In genomic region chrX:134460861-134461218, GRCh38 we compare ENCODE assay signal across 7 cellular contexts. TPM values are rescaled to one million over a fixed set of nuclear protein-coding genes. Genes with fewer than 3 reads are reported as not detected.
DNase-seq lines count a peak whose midpoint lies in the region; ATAC-seq and TF ChIP-seq lines count a peak whose summit lies in the region.

No MANE protein-coding gene starts in this region.

- H3K27ac ChIP-seq in testis, result peak overlapping the region; percentile 70 to 84

- no peak for TF ChIP-seq CTCF in GM12875 (IDR thresholded peaks at IDR 0.05; ENCODE audit: borderline replicate concordance, insufficient read depth, low read depth, low read length)
- no peak for TF ChIP-seq CTCF in testis (IDR thresholded peaks at IDR 0.05)

- no peaks in the 10 kb centered on the region for H3K4me1 ChIP-seq in testis

- H3K9me3 Mint-ChIP-seq in activated T-helper 17 cell treated with anti-CD3 and anti-CD28 coated beads, Interleukin-2, amount 50 U/mL, for 72 hours, result no peaks in the 10 kb centered on the region
- no peaks in the 10 kb centered on the region for H3K9me3 Mint-ChIP-seq in immature natural killer cell

- H3K27me3 Mint-ChIP-seq in activated T-helper 17 cell treated with anti-CD3 and anti-CD28 coated beads, Interleukin-2, amount 50 U/mL, for 72 hours, result no peaks in the 10 kb centered on the region
- H3K27me3 Mint-ChIP-seq in immature natural killer cell (ENCODE audit: low read depth in 3 of 3), result peaks cover 0 to 3% (median 2%) of the 10 kb centered on the region in 3 donors

- no peak for TF ChIP-seq POLR2A in testis (IDR thresholded peaks at IDR 0.05)

- H3K36me3 Mint-ChIP-seq in activated T-helper 17 cell treated with anti-CD3 and anti-CD28 coated beads, Interleukin-2, amount 50 U/mL, for 72 hours (ENCODE audit: low read depth), result peaks cover 12% of the 10 kb centered on the region
- H3K36me3 Mint-ChIP-seq in immature natural killer cell, result no peaks in the 10 kb centered on the region

- peak; percentile 10 for ATAC-seq in HG03432 (IDR thresholded peaks at IDR 0.05; ENCODE audit: unreplicated experiment)
- ATAC-seq in activated T-helper 17 cell treated with anti-CD3 and anti-CD28 coated beads, Interleukin-2, amount 50 U/mL, for 72 hours (replicated peaks), result no peak

- no peaks in the 10 kb centered on the region for H3K9me3 ChIP-seq in testis

- intact Hi-C loops in testis (cut with DNase I; ENCODE audit: low total_unique reads), result no loop called here

- DNase-seq in immature natural killer cell (no peak), testis (no peak), foreskin melanocyte (no peak), NCI-H1694 (lab: John Stamatoyannopoulos, UW) (no peak)

- WGBS in testis, 2 donors, result 7 to 9% methylated on average over 4 to 9 of the region's 9 CpGs

- no peaks in the 10 kb centered on the region for H3K4me1 Mint-ChIP-seq in activated T-helper 17 cell treated with anti-CD3 and anti-CD28 coated beads, Interleukin-2, amount 50 U/mL, for 72 hours
- peaks cover 7 to 18% of the 10 kb centered on the region in 2 donors for H3K4me1 Mint-ChIP-seq in immature natural killer cell

- H3K27ac Mint-ChIP-seq in activated T-helper 17 cell treated with anti-CD3 and anti-CD28 coated beads, Interleukin-2, amount 50 U/mL, for 72 hours, result peak overlapping the region; percentile 25
- H3K27ac Mint-ChIP-seq in immature natural killer cell, result peak overlapping the region in 4 of 6 donors; percentile 23 to 71 (median 62)

- H3K4me3 ChIP-seq in GM12875 (ENCODE audit: low read depth, low read length) (peak overlapping the region; percentile 71), testis (peak overlapping the region; percentile 61 to 67)

- no peaks in the 10 kb centered on the region for H3K36me3 ChIP-seq in testis (ENCODE audit: low read depth, missing control alignments)

- peak overlapping the region; percentile 84 for H3K4me3 Mint-ChIP-seq in activated T-helper 17 cell treated with anti-CD3 and anti-CD28 coated beads, Interleukin-2, amount 50 U/mL, for 72 hours
- H3K4me3 Mint-ChIP-seq in immature natural killer cell, result peak overlapping the region; percentile 80 to 90 (median 86)

- no peaks in the 10 kb centered on the region for H3K27me3 ChIP-seq in testis

RNA-seq across cellular contexts. Expression of gene HPRT1, which starts 0.9 kb away (rescaled TPM):
- total RNA-seq in activated T-helper 17 cell treated with anti-CD3 and anti-CD28 coated beads, Interleukin-2, amount 50 U/mL, for 72 hours, result 100 to 1,000 TPM in 1 of 2 donors, 10 to 100 TPM in 1; 77.6 to 113 TPM
- polyA plus RNA-seq in immature natural killer cell, result 10 to 100 TPM; 57.6 to 99.1 (median 74.1) TPM
- total RNA-seq in testis, result 100 to 1,000 TPM; 119 to 125 TPM
- 170 TPM for polyA plus RNA-seq in testis (ENCODE audit: insufficient read depth, low read depth, low replicate concordance)
